1 cellular context compared by ENCODE assay signal in the genomic region with DNA sequence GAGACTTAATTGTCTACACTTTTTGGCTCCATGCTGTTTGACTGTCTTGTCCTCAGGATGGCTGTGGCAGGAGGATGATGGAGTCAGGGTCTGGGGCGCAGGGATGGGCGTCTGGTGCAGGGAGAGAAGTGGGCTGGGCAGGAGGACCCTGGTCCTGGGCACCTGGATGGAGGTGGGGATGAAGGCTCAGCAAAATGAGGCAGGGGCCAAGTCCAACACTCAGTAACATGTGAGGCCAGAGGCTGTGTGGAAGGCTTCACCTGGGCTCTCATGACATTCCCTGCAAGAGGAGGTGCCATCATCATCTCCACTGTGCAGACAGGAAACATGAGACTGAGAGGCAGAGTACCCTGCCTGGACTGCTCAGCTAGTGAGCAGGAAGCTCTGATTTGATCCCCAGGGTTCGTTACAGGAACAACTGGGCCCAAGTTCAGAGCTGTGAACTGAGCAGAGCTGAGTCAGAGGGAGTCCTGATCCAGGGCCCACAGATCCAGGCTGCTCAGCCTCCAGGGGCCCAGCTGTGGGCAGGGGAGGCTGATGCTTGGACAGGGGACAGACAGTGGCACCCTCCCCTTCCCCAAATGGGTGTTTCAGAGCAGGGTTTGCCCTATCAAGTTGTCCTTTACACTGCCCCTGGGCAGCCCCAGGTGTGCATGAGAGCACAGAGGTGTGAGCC.
TF ChIP-seq lines count a peak whose summit lies in the region.

No MANE protein-coding gene starts in this region.

TF ChIP-seq in HepG2, 621 proteins besides CTCF, POLR2A, EP300 and RAD21:
- TF ChIP-seq ZNF24 (IDR thresholded peaks at IDR 0.05), result no peak
- no peak for TF ChIP-seq MYNN (CRISPR knock-in tag; IDR thresholded peaks at IDR 0.05; ENCODE audit: low read depth)
- no peak for TF ChIP-seq BORCS8-MEF2B (CRISPR knock-in tag; IDR thresholded peaks at IDR 0.05)
- TF ChIP-seq, protein P1, sequence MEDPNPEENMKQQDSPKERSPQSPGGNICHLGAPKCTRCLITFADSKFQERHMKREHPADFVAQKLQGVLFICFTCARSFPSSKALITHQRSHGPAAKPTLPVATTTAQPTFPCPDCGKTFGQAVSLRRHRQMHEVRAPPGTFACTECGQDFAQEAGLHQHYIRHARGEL (CRISPR knock-in tag; IDR thresholded peaks at IDR 0.05), result no peak
- TF ChIP-seq, protein P2, sequence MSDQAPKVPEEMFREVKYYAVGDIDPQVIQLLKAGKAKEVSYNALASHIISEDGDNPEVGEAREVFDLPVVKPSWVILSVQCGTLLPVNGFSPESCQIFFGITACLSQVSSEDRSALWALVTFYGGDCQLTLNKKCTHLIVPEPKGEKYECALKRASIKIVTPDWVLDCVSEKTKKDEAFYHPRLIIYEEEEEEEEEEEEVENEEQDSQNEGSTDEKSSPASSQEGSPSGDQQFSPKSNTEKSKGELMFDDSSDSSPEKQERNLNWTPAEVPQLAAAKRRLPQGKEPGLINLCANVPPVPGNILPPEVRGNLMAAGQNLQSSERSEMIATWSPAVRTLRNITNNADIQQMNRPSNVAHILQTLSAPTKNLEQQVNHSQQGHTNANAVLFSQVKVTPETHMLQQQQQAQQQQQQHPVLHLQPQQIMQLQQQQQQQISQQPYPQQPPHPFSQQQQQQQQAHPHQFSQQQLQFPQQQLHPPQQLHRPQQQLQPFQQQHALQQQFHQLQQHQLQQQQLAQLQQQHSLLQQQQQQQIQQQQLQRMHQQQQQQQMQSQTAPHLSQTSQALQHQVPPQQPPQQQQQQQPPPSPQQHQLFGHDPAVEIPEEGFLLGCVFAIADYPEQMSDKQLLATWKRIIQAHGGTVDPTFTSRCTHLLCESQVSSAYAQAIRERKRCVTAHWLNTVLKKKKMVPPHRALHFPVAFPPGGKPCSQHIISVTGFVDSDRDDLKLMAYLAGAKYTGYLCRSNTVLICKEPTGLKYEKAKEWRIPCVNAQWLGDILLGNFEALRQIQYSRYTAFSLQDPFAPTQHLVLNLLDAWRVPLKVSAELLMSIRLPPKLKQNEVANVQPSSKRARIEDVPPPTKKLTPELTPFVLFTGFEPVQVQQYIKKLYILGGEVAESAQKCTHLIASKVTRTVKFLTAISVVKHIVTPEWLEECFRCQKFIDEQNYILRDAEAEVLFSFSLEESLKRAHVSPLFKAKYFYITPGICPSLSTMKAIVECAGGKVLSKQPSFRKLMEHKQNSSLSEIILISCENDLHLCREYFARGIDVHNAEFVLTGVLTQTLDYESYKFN (CRISPR knock-in tag; conservative IDR thresholded peaks at IDR 0.05), result no peak
- TF ChIP-seq ZNF10 (CRISPR knock-in tag; IDR thresholded peaks at IDR 0.05; ENCODE audit: borderline replicate concordance, low read depth), result no peak
- no peak for TF ChIP-seq ZBTB20 (CRISPR knock-in tag; IDR thresholded peaks at IDR 0.05; ENCODE audit: borderline replicate concordance, low read depth)
- TF ChIP-seq, protein P3, sequence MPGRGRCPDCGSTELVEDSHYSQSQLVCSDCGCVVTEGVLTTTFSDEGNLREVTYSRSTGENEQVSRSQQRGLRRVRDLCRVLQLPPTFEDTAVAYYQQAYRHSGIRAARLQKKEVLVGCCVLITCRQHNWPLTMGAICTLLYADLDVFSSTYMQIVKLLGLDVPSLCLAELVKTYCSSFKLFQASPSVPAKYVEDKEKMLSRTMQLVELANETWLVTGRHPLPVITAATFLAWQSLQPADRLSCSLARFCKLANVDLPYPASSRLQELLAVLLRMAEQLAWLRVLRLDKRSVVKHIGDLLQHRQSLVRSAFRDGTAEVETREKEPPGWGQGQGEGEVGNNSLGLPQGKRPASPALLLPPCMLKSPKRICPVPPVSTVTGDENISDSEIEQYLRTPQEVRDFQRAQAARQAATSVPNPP (CRISPR knock-in tag; IDR thresholded peaks at IDR 0.05), result no peak
- no peak for TF ChIP-seq ZFYVE20 (CRISPR knock-in tag; IDR thresholded peaks at IDR 0.05; ENCODE audit: borderline replicate concordance, low read depth)
- TF ChIP-seq ZFP90 (CRISPR knock-in tag; IDR thresholded peaks at IDR 0.05; ENCODE audit: borderline replicate concordance), result no peak
- TF ChIP-seq PHB2 (IDR thresholded peaks at IDR 0.05; ENCODE audit: partially characterized antibody), result no peak
TF ChIP-seq in HepG2: peak in this region for 0.
